17 cellular contexts compared by ENCODE assay signal in genomic region chr1:156478250-156478627, GRCh38. TPM values are rescaled to one million over a fixed set of nuclear protein-coding genes. Genes with fewer than 3 reads are reported as not detected.
DNase-seq lines count a peak whose midpoint lies in the region; ATAC-seq, FAIRE-seq and TF ChIP-seq lines count a peak whose summit lies in the region.
"Had no signal": no experiment of that assay in that cellular context is flagged by ENCODE, and none has a peak within 500 bp of the region (broad histone marks: within the 10 kb centered on the region; RNA-seq: fewer than 3 reads in every experiment).

No MANE protein-coding gene starts in this region.

- H3K27ac ChIP-seq in ascending aorta (peak overlapping the region; percentile 86 to 87), upper lobe of left lung (peak overlapping the region in 2 of 4 donors; percentile 26 to 54), SJCRH30 (no peak overlapping the region)
- H3K27ac ChIP-seq: epithelial cell of prostate, SJSA1 had no signal

- H3K4me3 ChIP-seq in ascending aorta: no peak overlapping the region
- no peak overlapping the region for H3K4me3 ChIP-seq in upper lobe of left lung
- H3K4me3 ChIP-seq in SJCRH30: no peak overlapping the region
- H3K4me3 ChIP-seq: BLaER1, SJSA1 had no signal

- H3K27ac Mint-ChIP-seq in stimulated activated effector memory CD8-positive, alpha-beta T cell treated with anti-CD3 and anti-CD28 coated beads, Interleukin-12 subunit alpha, Interleukin-12 subunit beta, amount 100 ng/mL, for 72 hours: peak overlapping the region; percentile 78
- H3K27ac Mint-ChIP-seq: activated naive CD8-positive, alpha-beta T cell had no signal

- no peak for DNase-seq in GM12892 (ENCODE audit: insufficient read length)
- DNase-seq in ascending aorta (ENCODE audit: low spot score in 2 of 2): no peak
- DNase-seq in left ventricle myocardium superior: no peak
- no peak for DNase-seq in stimulated activated effector memory CD8-positive, alpha-beta T cell treated with anti-CD3 and anti-CD28 coated beads, Interleukin-12 subunit alpha, Interleukin-12 subunit beta, amount 100 ng/mL, for 72 hours (ENCODE audit: low spot score in 2 of 2)
- no peak for DNase-seq in upper lobe of left lung
- DNase-seq in activated effector memory CD4-positive, alpha-beta T cell treated with anti-CD3 and anti-CD28 coated beads, Interleukin-2, amount 50 U/mL, for 16 hours: no peak
- DNase-seq in SJCRH30: no peak
- no peak for DNase-seq in inferior parietal cortex (ENCODE audit: extremely low spot score)
- DNase-seq: DMS79; kidney glomerular epithelial cell; NCI-H146; stimulated activated CD4-positive, alpha-beta T cell treated with anti-CD3 and anti-CD28 coated beads, Interleukin-2, amount 100 ng/mL, for 24 hours; stimulated activated CD8-positive, alpha-beta memory T cell treated with anti-CD3 and anti-CD28 coated beads, Interleukin-4, amount 100 ng/mL, for 48 hours had no signal

- H3K36me3 ChIP-seq in ascending aorta: peaks cover 95 to 98% of the 10 kb centered on the region in 2 donors
- H3K36me3 ChIP-seq in upper lobe of left lung: peaks cover 67 to 100% (median 98%) of the 10 kb centered on the region in 4 donors
- H3K36me3 ChIP-seq in SJCRH30: peaks cover 36% of the 10 kb centered on the region

- no peaks in the 10 kb centered on the region for H3K27me3 ChIP-seq in ascending aorta
- H3K27me3 ChIP-seq in upper lobe of left lung: no peaks in the 10 kb centered on the region
- no peaks in the 10 kb centered on the region for H3K27me3 ChIP-seq in SJCRH30
- H3K27me3 ChIP-seq: BLaER1, SJSA1 had no signal

- FAIRE-seq in GM12892 (lab: Jason Lieb, UNC): peak; percentile 61

- H3K4me1 ChIP-seq in ascending aorta (peaks cover 26 to 64% of the 10 kb centered on the region in 2 donors), upper lobe of left lung (peaks cover 7 to 28% (median 13%) of the 10 kb centered on the region in 4 donors), SJCRH30 (peaks cover 14% of the 10 kb centered on the region; the same call in 1 of the 2 replicates)

- H3K9me3 ChIP-seq in ascending aorta: no peaks in the 10 kb centered on the region
- no peaks in the 10 kb centered on the region for H3K9me3 ChIP-seq in upper lobe of left lung
- no peaks in the 10 kb centered on the region for H3K9me3 ChIP-seq in SJCRH30 (replicated peaks)
- H3K9me3 ChIP-seq: BLaER1, SJSA1 had no signal

- no peak for TF ChIP-seq EP300 in upper lobe of left lung (IDR thresholded peaks at IDR 0.05)

- ATAC-seq in left ventricle myocardium superior (peak; percentile 11), upper lobe of left lung (ENCODE audit: low FRiP score in 2 of 2) (no peak)
- no peak for ATAC-seq in stimulated activated effector memory CD8-positive, alpha-beta T cell treated with anti-CD3 and anti-CD28 coated beads, Interleukin-12 subunit alpha, Interleukin-12 subunit beta, amount 100 ng/mL, for 72 hours

- intact Hi-C loops in ascending aorta (cut with DNase I) (no loop called here), left ventricle myocardium superior (cut with micrococcal nuclease) (no loop called here)

- 96 to 98% methylated on average over 8 of the region's 8 CpGs for WGBS in upper lobe of left lung, 2 donors

- peaks cover 76% of the 10 kb centered on the region for H3K4me1 Mint-ChIP-seq in stimulated activated effector memory CD8-positive, alpha-beta T cell treated with anti-CD3 and anti-CD28 coated beads, Interleukin-12 subunit alpha, Interleukin-12 subunit beta, amount 100 ng/mL, for 72 hours

- no peak for TF ChIP-seq CTCF in ascending aorta (IDR thresholded peaks at IDR 0.05)
- TF ChIP-seq CTCF in upper lobe of left lung (IDR thresholded peaks at IDR 0.05): no peak

- H3K9me3 Mint-ChIP-seq in stimulated activated effector memory CD8-positive, alpha-beta T cell treated with anti-CD3 and anti-CD28 coated beads, Interleukin-12 subunit alpha, Interleukin-12 subunit beta, amount 100 ng/mL, for 72 hours: no peaks in the 10 kb centered on the region

- peaks cover 97% of the 10 kb centered on the region for H3K36me3 Mint-ChIP-seq in stimulated activated effector memory CD8-positive, alpha-beta T cell treated with anti-CD3 and anti-CD28 coated beads, Interleukin-12 subunit alpha, Interleukin-12 subunit beta, amount 100 ng/mL, for 72 hours

- TF ChIP-seq POLR2A in GM12892 (IDR thresholded peaks at IDR 0.05; ENCODE audit: low read depth, low read length): peak; percentile 19; the same call in 1 of the 2 replicates
- no peak for TF ChIP-seq POLR2A in upper lobe of left lung (IDR thresholded peaks at IDR 0.05)

- no peak overlapping the region for H3K4me3 Mint-ChIP-seq in stimulated activated effector memory CD8-positive, alpha-beta T cell treated with anti-CD3 and anti-CD28 coated beads, Interleukin-12 subunit alpha, Interleukin-12 subunit beta, amount 100 ng/mL, for 72 hours
- H3K4me3 Mint-ChIP-seq: activated naive CD8-positive, alpha-beta T cell had no signal

RNA-seq across cellular contexts. Expression of gene MEF2D, which starts 22.3 kb away (rescaled TPM):
- 14.6 TPM for polyA plus RNA-seq in GM12892 (2012; ENCODE audit: missing spikeins)
- total RNA-seq in ascending aorta (106 TPM), left ventricle myocardium superior (116 TPM), upper lobe of left lung (100 to 1,000 TPM in 2 of 6 donors, 10 to 100 TPM in 4; 42.7 to 146 (median 58.7) TPM)
- 10.0 and 13.3 TPM in 2 replicates for total RNA-seq in SJCRH30 (2014; rRNA removed; shearing (Covaris generic))
